In the genomic region with DNA sequence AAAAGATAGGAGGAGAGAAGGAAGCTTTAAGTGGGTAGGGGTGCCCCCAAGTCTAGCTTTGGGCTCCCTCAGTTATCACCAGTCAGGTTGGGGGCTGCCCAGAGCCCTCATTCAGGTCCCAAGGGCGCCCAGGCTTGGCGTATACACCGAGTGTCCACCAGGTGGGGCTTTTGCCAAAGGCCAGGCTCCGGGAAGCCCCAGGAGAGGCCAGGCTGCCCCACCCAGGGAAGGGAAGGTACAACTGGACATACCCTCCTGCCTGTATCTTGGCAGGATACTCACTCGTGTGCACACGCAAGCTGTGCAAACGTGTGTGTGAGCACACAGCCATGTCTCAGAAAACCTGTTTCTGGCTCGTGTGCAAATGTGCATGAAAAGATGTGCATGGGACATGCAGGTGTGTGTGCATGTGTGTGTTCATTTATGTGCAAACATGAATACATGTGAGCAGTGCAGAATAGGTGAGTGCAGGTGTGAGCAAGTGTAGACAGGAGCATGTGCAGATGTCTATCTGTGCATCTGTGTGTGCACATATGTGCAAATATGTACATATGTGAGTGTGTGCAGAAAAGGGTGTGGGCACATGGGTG, we compare ENCODE assay signal across 8 cellular contexts. TPM values are rescaled to one million over a fixed set of nuclear protein-coding genes. Genes with fewer than 3 reads are reported as not detected.
DNase-seq lines count a peak whose midpoint lies in the region; ATAC-seq lines count a peak whose summit lies in the region.

No MANE protein-coding gene starts in this region.

- peak; percentile 1 for DNase-seq in NCI-H2029 (lab: John Stamatoyannopoulos, UW)
- no peak for DNase-seq in NCI-H2029 treated with DMSO at 0.1 percent for 48 hours (lab: John Stamatoyannopoulos, UW)
- peak; percentile 60 for DNase-seq in NAMALWA (ENCODE audit: low spot score)
- DNase-seq in activated CD4-positive, alpha-beta T cell treated with anti-CD3 and anti-CD28 coated beads for 24 hours (ENCODE audit: low read depth in 2 of 2): peak; percentile 29 to 34
- DNase-seq in dermis microvascular lymphatic vessel endothelial cell (ENCODE audit: low read depth in 2 of 2): peak; percentile 16 to 48
- DNase-seq in mucosa of gallbladder (ENCODE audit: low spot score): peak; percentile 44
- peak; percentile 30 for DNase-seq in superior temporal gyrus (ENCODE audit: extremely low spot score)

- ATAC-seq in HG02973 (IDR thresholded peaks at IDR 0.05; ENCODE audit: unreplicated experiment): no peak

RNA-seq across cellular contexts. Expression of a gene that starts 9.7 kb away (rescaled TPM):
- total RNA-seq in dermis microvascular lymphatic vessel endothelial cell (not detected in 2 replicates), mucosa of gallbladder (0.60 TPM)
